ENCODE assay signal across 24 cellular contexts in the genomic region with DNA sequence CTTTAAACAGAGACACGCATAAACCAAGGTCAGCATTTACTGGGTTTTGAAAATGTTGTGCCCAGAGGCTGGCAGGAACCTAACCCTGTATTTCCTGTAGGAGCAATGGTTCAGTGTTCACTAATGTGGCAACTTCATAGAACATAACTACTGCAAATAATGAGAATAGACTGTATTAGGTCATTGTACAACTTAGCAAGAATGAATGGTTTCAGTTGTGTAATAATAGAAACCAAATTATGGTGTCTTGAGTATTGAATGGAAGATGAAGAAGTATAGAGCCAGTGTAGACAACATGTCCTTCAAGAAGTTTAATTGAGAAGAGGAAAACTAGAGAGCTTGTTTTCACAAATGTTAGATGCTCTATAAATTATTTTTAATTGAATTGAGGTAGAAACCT.
"Had no signal": no experiment of that assay in that cellular context is flagged by ENCODE, and none has a peak within 500 bp of the region (broad histone marks: within the 10 kb centered on the region; RNA-seq: fewer than 3 reads in every experiment).

No MANE protein-coding gene starts in this region.

- H3K27ac ChIP-seq: HL-60, RWPE1 had no signal

- H3K4me3 ChIP-seq: K562 had no signal

- ATAC-seq: K562, Panc1, PC-3, T-cell had no signal

- H3K4me3 Mint-ChIP-seq: IgD-negative memory B cell, T-cell had no signal

- H3K9ac ChIP-seq: SK-N-SH had no signal

- H3K9me3 ChIP-seq: SK-N-SH had no signal

- H3K27ac Mint-ChIP-seq: IgD-negative memory B cell, T-cell had no signal

- H3K27me3 Mint-ChIP-seq: IgD-negative memory B cell had no signal

- H3K36me3 Mint-ChIP-seq: IgD-negative memory B cell had no signal

- H3K4me2 ChIP-seq: SK-N-SH had no signal

- H3K4me1 Mint-ChIP-seq: T-cell had no signal

- DNase-seq: NCI-H1092; NCI-H1105 treated with DMSO at 0.1 percent for 48 hours; NCI-H1436; NCI-H187; NCI-H2029; NCI-H2081 treated with DMSO at 0.1 percent for 48 hours; NCI-H2171; NCI-H226; NCI-H446; NCI-H510A; NCI-H524 treated with DMSO at 0.1 percent for 48 hours; NCI-H69; NCI-H774; NK-92 treated with Interleukin-12 subunit alpha and Interleukin-12 subunit beta, amount 100 ng/mL, for 24 hours; PC-3; SHP77; SK-N-SH; SW 1271; T-cell had no signal
